7 cellular contexts compared by ENCODE assay signal in the genomic region with DNA sequence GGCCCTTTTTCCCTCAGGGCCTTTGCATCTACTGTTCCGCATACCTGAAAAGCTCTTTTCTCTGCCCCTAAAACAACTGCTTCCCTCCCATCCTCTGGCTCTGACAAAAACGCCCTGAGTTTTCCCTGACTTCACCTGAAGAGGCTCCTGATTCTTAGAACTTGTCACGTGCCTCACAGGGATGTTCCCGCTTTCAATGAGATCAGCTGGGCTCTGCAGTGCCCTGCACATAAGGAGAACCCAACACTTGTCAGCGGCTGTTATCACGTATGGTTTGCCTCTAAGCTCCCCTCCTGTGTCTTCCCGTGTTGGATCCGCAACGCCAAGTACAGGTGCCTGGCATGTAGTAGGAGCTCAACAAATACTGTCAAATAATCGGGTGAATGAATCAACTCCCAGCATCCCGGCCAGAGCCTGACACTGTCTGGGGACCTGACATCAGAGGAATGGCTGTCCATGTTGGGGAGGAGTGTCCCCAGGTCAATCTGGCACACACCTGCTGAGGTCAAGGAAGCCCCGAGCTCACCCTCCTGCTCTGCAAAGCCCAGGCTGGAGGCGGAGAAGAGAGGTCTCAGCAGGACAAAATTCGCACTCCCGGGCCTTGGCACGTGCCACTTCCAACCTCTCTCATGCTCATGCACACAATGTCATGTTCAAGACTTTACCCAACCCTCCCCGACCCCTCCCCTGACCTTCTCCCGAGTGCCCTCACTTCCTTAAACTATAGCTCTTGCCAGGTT. TPM values are rescaled to one million over a fixed set of nuclear protein-coding genes. Genes with fewer than 3 reads are reported as not detected.
DNase-seq lines count a peak whose midpoint lies in the region; ATAC-seq, FAIRE-seq and TF ChIP-seq lines count a peak whose summit lies in the region.

No MANE protein-coding gene starts in this region.

- ATAC-seq in gastroesophageal sphincter = no peak
- no peak for ATAC-seq in GM19463 (IDR thresholded peaks at IDR 0.05; ENCODE audit: unreplicated experiment)

- no peaks in the 10 kb centered on the region for H3K27me3 ChIP-seq in gastroesophageal sphincter

- no peak for TF ChIP-seq CTCF in gastroesophageal sphincter (IDR thresholded peaks at IDR 0.05)

- H3K4me3 ChIP-seq in SK-N-MC = peak overlapping the region; percentile 71; the same call in 1 of the 2 replicates
- H3K4me3 ChIP-seq in gastroesophageal sphincter = peak overlapping the region in 1 of 2 donors; percentile 44
- H3K4me3 ChIP-seq in skin epidermis = peak overlapping the region in 2 of 7 experiments; percentile 4 to 14

- H3K9ac ChIP-seq in SK-N-MC (ENCODE audit: insufficient read length) = no peak overlapping the region

- FAIRE-seq in HTR-8/SVneo (lab: Jason Lieb, UNC) (peak; percentile 69), H54 (lab: Jason Lieb, UNC) (no peak)

- no peak overlapping the region for H3K27ac ChIP-seq in SK-N-MC
- H3K27ac ChIP-seq in gastroesophageal sphincter = peak overlapping the region in 3 of 4 donors; percentile 49 to 67 (median 52)
- peak overlapping the region in 13 of 21 experiments; percentile 26 to 89 (median 80) for H3K27ac ChIP-seq in skin epidermis

- H3K4me1 ChIP-seq in gastroesophageal sphincter = peaks cover 0 to 48% (median 16%) of the 10 kb centered on the region in 3 donors

- WGBS in gastroesophageal sphincter (ENCODE audit: low coverage in 1 of 2), 2 donors = 40% methylated on average over 2 to 12 of the region's 18 CpGs

- no peaks in the 10 kb centered on the region for H3K9me3 ChIP-seq in SK-N-MC (ENCODE audit: low read depth, low read length)
- no peaks in the 10 kb centered on the region for H3K9me3 ChIP-seq in gastroesophageal sphincter

- H3K36me3 ChIP-seq in SK-N-MC (ENCODE audit: insufficient read depth, low read length) (no peaks in the 10 kb centered on the region), gastroesophageal sphincter (peaks cover 0 to 4% of the 10 kb centered on the region in 2 donors)

- no peak for TF ChIP-seq EP300 in gastroesophageal sphincter (IDR thresholded peaks at IDR 0.05)

- TF ChIP-seq POLR2A in gastroesophageal sphincter (IDR thresholded peaks at IDR 0.05) (no peak), H54 (IDR thresholded peaks at IDR 0.05; ENCODE audit: low read depth, low read length) (no peak)

- DNase-seq in HTR-8/SVneo (ENCODE audit: insufficient read length, low spot score) (no peak), SK-N-MC (ENCODE audit: low read depth, low spot score) (no peak), H54 (ENCODE audit: insufficient read length, low spot score) (no peak), SW480 (ENCODE audit: low spot score) (no peak)

RNA-seq across cellular contexts. Expression of a gene that starts 4.2 kb away (rescaled TPM):
- total RNA-seq in gastroesophageal sphincter = 10 to 100 TPM; 44.0 to 76.9 (median 64.8) TPM

RNA-seq across cellular contexts. Expression of a gene that starts 27.0 kb away (rescaled TPM):
- 10 to 100 TPM; 25.6 to 61.6 (median 32.3) TPM for total RNA-seq in gastroesophageal sphincter

RNA-seq across cellular contexts. Expression of a gene that starts 41.2 kb away (rescaled TPM):
- 10 to 100 TPM; 33.9 to 58.4 (median 41.9) TPM for total RNA-seq in gastroesophageal sphincter
